Comparison of ENCODE assay signal across 28 cellular contexts in the genomic region with DNA sequence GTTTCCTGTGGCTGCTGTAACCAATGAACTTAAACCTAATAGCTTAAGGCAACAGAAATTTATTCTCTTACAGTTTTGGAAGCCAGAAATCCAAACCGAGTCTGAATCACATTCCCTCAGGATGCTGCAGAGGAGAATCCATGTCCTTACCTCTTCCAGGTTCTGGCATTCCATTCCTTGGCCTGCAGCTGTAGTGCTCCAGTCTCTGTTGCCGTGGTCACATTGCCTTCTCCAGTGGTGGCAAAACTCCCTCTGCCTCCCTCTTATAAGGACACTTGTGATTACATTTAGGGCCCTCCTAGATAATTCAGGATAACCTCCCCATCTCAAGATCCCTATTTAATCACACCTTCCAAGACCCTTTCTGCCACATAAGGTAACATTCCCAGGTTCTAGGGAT.
"Had no signal": no experiment of that assay in that cellular context is flagged by ENCODE, and none has a peak within 500 bp of the region (broad histone marks: within the 10 kb centered on the region; RNA-seq: fewer than 3 reads in every experiment).

No MANE protein-coding gene starts in this region.

- ATAC-seq: activated CD8-positive, alpha-beta memory T cell treated with anti-CD3 and anti-CD28 coated beads, Interleukin-2, amount 10 ng/mL, durations not matched to agents 7 days and 5 days; activated CD8-positive, alpha-beta T cell treated with anti-CD3 and anti-CD28 coated beads, Interleukin-2, amount 10 ng/mL, durations not matched to agents 7 days and 5 days; activated naive CD8-positive, alpha-beta T cell treated with anti-CD3 and anti-CD28 coated beads, Interleukin-2, amount 50 U/mL, for 24 hours had no signal

- DNase-seq: activated B cell treated with CpG ODN at 0.5 μM for 24 hours; activated CD4-positive, alpha-beta memory T cell treated with anti-CD3 and anti-CD28 coated beads, Interleukin-2, amount 10 ng/mL, durations not matched to agents 7 days and 5 days; activated CD4-positive, alpha-beta T cell treated with anti-CD3 and anti-CD28 coated beads for 4 hours; activated CD4-positive, alpha-beta T cell treated with anti-CD3 and anti-CD28 coated beads, Interleukin-2, amount 10 ng/mL, durations not matched to agents 7 days and 5 days; activated CD4-positive, alpha-beta T cell treated with anti-CD3 and anti-CD28 coated beads, Interleukin-2, amount 50 U/mL, for 48 hours; activated CD4-positive, CD25-positive, alpha-beta regulatory T cell treated with anti-CD3 and anti-CD28 coated beads, Interleukin-2, amount 50 U/mL, for 72 hours; activated CD8-positive, alpha-beta memory T cell treated with anti-CD3 and anti-CD28 coated beads for 24 hours; activated CD8-positive, alpha-beta memory T cell treated with anti-CD3 and anti-CD28 coated beads, Interleukin-2, amount 10 ng/mL, durations not matched to agents 7 days and 5 days; activated CD8-positive, alpha-beta memory T cell treated with anti-CD3 and anti-CD28 coated beads, Interleukin-2, amount 50 U/mL, for 48 hours; activated CD8-positive, alpha-beta T cell treated with anti-CD3 and anti-CD28 coated beads, Interleukin-2, amount 10 ng/mL, durations not matched to agents 7 days and 5 days; activated effector memory CD4-positive, alpha-beta T cell treated with Interleukin-2 at 50 U/mL for 16 hours; activated gamma-delta T cell; activated naive CD4-positive, alpha-beta T cell treated with anti-CD3 and anti-CD28 coated beads, Interleukin-2, amount 10 ng/mL, durations not matched to agents 7 days and 5 days; activated naive CD4-positive, alpha-beta T cell treated with Interleukin-2 at 50 U/mL for 16 hours; activated naive CD8-positive, alpha-beta T cell treated with anti-CD3 and anti-CD28 coated beads, Interleukin-2, amount 10 ng/mL, durations not matched to agents 7 days and 5 days; activated naive CD8-positive, alpha-beta T cell treated with anti-CD3 and anti-CD28 coated beads, Interleukin-2, amount 50 U/mL, for 24 hours; activated T-cell treated with anti-CD3 and anti-CD28 coated beads, Interleukin-2, amount 50 U/mL, for 24 hours; activated T-cell treated with anti-CD3 and anti-CD28 coated beads, Interleukin-2, amount 50 U/mL, for 48 hours; amygdala; anterior cingulate cortex; caudate nucleus; cerebellar nuclear complex; T-helper 1 cell; T-helper 2 cell; T-helper 9 cell had no signal

- H3K36me3 ChIP-seq: ascending aorta, cardiac muscle cell had no signal

- H3K9me3 ChIP-seq: ascending aorta had no signal

- H3K4me1 ChIP-seq: ascending aorta had no signal

- H3K4me3 ChIP-seq: ascending aorta, cardiac muscle cell had no signal

- H3K27ac ChIP-seq: ascending aorta, cardiac muscle cell, VCaP had no signal

- H3K27me3 ChIP-seq: ascending aorta, cardiac muscle cell had no signal
